ENCODE assay signal across 19 cellular contexts in genomic region chr1:245386321-245387002, GRCh38.
DNase-seq lines count a peak whose midpoint lies in the region; ATAC-seq, FAIRE-seq and TF ChIP-seq lines count a peak whose summit lies in the region.
"Had no signal": no experiment of that assay in that cellular context is flagged by ENCODE, and none has a peak within 500 bp of the region (broad histone marks: within the 10 kb centered on the region; RNA-seq: fewer than 3 reads in every experiment).

No MANE protein-coding gene starts in this region.

- H2BK5ac ChIP-seq in neuronal stem cell (ENCODE audit: low read length) = no peak overlapping the region

- peak; percentile 15 for DNase-seq in cardiac septum (ENCODE audit: low spot score)
- DNase-seq in Right ventricle myocardium inferior (ENCODE audit: missing footprints) = no peak
- peak; percentile 8 for DNase-seq in iPS-NIHi7 (ENCODE audit: extremely low spot score)
- DNase-seq in neuronal stem cell (ENCODE audit: low spot score) = no peak
- no peak for DNase-seq in NCI-H1436 (lab: John Stamatoyannopoulos, UW)
- DNase-seq in kidney = no peak
- DNase-seq: 8988T; CD4-positive, alpha-beta memory T cell; DMS153; DMS79; GDM1; HCEC 1CT had no signal

- no peak overlapping the region for H3K4me2 ChIP-seq in neuronal stem cell (ENCODE audit: insufficient read depth, low read length, poor library complexity, severe bottlenecking)
- H3K4me2 ChIP-seq: BLaER1, GM23338 had no signal

- intact Hi-C loops in cardiac septum (cut with DNase I) = no loop called here
- intact Hi-C loops in Right ventricle myocardium inferior (cut with DNase I) = no loop called here
- intact Hi-C loops in kidney (cut with DNase I) = no loop called here

- H3K23ac ChIP-seq in neuronal stem cell (ENCODE audit: low read depth, low read length, poor library complexity) = no peak overlapping the region

- ATAC-seq in Right ventricle myocardium inferior (no peak), HG03469 (IDR thresholded peaks at IDR 0.05; ENCODE audit: unreplicated experiment) (no peak)
- ATAC-seq: GM23338 had no signal

- WGBS in neuronal stem cell (ENCODE audit: extremely low coverage in 2 of 2, insufficient read length in 2 of 2, insufficient replicate concordance in 1 of 2), 2 donors = no CpG with 5 or more reads among the region's 11 CpGs

- H3K9me3 ChIP-seq in neuronal stem cell (replicated peaks in 1 of 2; ENCODE audit: control insufficient read depth in 2 of 2, insufficient read depth in 1 of 2, low read depth in 1 of 2, low read length in 2 of 2) = peaks cover 0 to 1% of the 10 kb centered on the region in 2 donors
- H3K9me3 ChIP-seq in kidney (ENCODE audit: control insufficient read depth in 1 of 2, low read length in 2 of 2) = no peaks in the 10 kb centered on the region
- H3K9me3 ChIP-seq: BLaER1 had no signal

- FAIRE-seq in kidney (lab: Jason Lieb, UNC) = no peak
- FAIRE-seq: GM12892, GM18507, H54, HTR-8/SVneo had no signal

- H3K27me3 ChIP-seq in neuronal stem cell (ENCODE audit: control insufficient read depth in 3 of 3, insufficient read depth in 3 of 3, low read depth in 1 of 3, low read length in 3 of 3) = no peaks in the 10 kb centered on the region
- H3K27me3 ChIP-seq: BLaER1 had no signal

- TF ChIP-seq CTCF in kidney (IDR thresholded peaks at IDR 0.05; ENCODE audit: borderline replicate concordance, extremely low read depth, insufficient read depth) = no peak

- no peak overlapping the region for H3K9ac ChIP-seq in neuronal stem cell (ENCODE audit: low read depth, low read length, poor library complexity)
- no peak overlapping the region for H3K9ac ChIP-seq in kidney (ENCODE audit: low read length in 2 of 2)
- H3K9ac ChIP-seq: BLaER1 had no signal

- no peaks in the 10 kb centered on the region for H3K79me1 ChIP-seq in neuronal stem cell (ENCODE audit: low read depth, low read length)

- H3K36me3 ChIP-seq in neuronal stem cell (replicated peaks in 1 of 2; ENCODE audit: control insufficient read depth in 2 of 2, insufficient read depth in 2 of 2, low read length in 2 of 2) = no peaks in the 10 kb centered on the region
- H3K36me3 ChIP-seq in kidney (ENCODE audit: control insufficient read depth in 1 of 2, insufficient read depth in 2 of 2, low read length in 2 of 2) = no peaks in the 10 kb centered on the region
- H3K36me3 ChIP-seq: BLaER1 had no signal

- no peak overlapping the region for H2BK12ac ChIP-seq in neuronal stem cell (ENCODE audit: low read length)

- H3K18ac ChIP-seq in neuronal stem cell (ENCODE audit: low read length) = peak overlapping the region; percentile 42

- no peak overlapping the region for H4K91ac ChIP-seq in neuronal stem cell (ENCODE audit: low read depth, low read length, poor library complexity)

- H2AK5ac ChIP-seq in neuronal stem cell (ENCODE audit: low read depth, low read length) = no peak overlapping the region

- no peak overlapping the region for H3K4ac ChIP-seq in neuronal stem cell (ENCODE audit: low read length)

- no peak overlapping the region for H2AFZ ChIP-seq in neuronal stem cell (ENCODE audit: low read length)
- H2AFZ ChIP-seq: GM23338 had no signal

- H3K14ac ChIP-seq in neuronal stem cell (ENCODE audit: low read length) = no peak overlapping the region

- H2BK15ac ChIP-seq in neuronal stem cell (ENCODE audit: low read length) = no peak overlapping the region

- H3K4me3 ChIP-seq in neuronal stem cell (ENCODE audit: low read length in 2 of 2) (no peak overlapping the region), kidney (ENCODE audit: low read length in 2 of 2) (no peak overlapping the region)
- H3K4me3 ChIP-seq: BLaER1, GM23338 had no signal

- H2BK120ac ChIP-seq in neuronal stem cell (ENCODE audit: low read depth, low read length) = no peak overlapping the region

- H3K27ac ChIP-seq in neuronal stem cell (replicated peaks; ENCODE audit: low read length) (no peak overlapping the region), kidney (ENCODE audit: low read depth in 2 of 2, low read length in 2 of 2) (no peak overlapping the region)
- H3K27ac ChIP-seq: BLaER1 had no signal

- no peak overlapping the region for H4K8ac ChIP-seq in neuronal stem cell (ENCODE audit: low read depth, low read length)

- H3K4me1 ChIP-seq in neuronal stem cell (ENCODE audit: control insufficient read depth in 2 of 2, insufficient read depth in 1 of 2, low read depth in 1 of 2, low read length in 2 of 2) (peaks cover 0 to 1% of the 10 kb centered on the region in 2 donors), kidney (ENCODE audit: control insufficient read depth in 1 of 2, insufficient read depth in 1 of 2, low read depth in 1 of 2, low read length in 2 of 2) (no peaks in the 10 kb centered on the region)
- H3K4me1 ChIP-seq: BLaER1 had no signal

Comparison
In these comparisons a context has a peak if more than half of its experiments do, and no peak if none do; other contexts are left out.
1. DNase-seq: peak in cardiac septum (single experiment) and iPS-NIHi7 (single experiment); none in Right ventricle myocardium inferior (single experiment), neuronal stem cell (single experiment), NCI-H1436 (single experiment) and kidney (single experiment).